ENCODE assay signal across 14 cellular contexts in genomic region chr10:53690556-53691240, GRCh38.
"Had no signal": no experiment of that assay in that cellular context is flagged by ENCODE, and none has a peak within 500 bp of the region (broad histone marks: within the 10 kb centered on the region; RNA-seq: fewer than 3 reads in every experiment).

No MANE protein-coding gene starts in this region.

- H3K4me3 ChIP-seq: adrenal gland, gastrocnemius medialis, heart right ventricle, mucosa of descending colon, pancreas, smooth muscle cell, testis had no signal

- H3K27me3 ChIP-seq: adrenal gland, gastrocnemius medialis, heart right ventricle, pancreas, testis had no signal

- H3K4me1 ChIP-seq: adrenal gland, gastrocnemius medialis, pancreas, testis had no signal

- H3K9me3 ChIP-seq: adrenal gland, gastrocnemius medialis, heart right ventricle, mucosa of descending colon, pancreas, testis had no signal

- H3K36me3 ChIP-seq: adrenal gland, gastrocnemius medialis, heart right ventricle, pancreas had no signal

- DNase-seq: activated CD4-positive, alpha-beta T cell treated with anti-CD3 and anti-CD28 coated beads for 1 hour; activated gamma-delta T cell; activated T-cell treated with anti-CD3 and anti-CD28 coated beads, Interleukin-2, amount 50 U/mL, for 72 hours; adrenal gland; cerebellar nuclear complex; cortex of kidney; gastrocnemius medialis; heart right ventricle; naive B cell; pancreas; stimulated activated CD4-positive, alpha-beta T cell treated with anti-CD3 and anti-CD28 coated beads, Interleukin-4, amount 100 ng/mL, for 24 hours; testis had no signal
